In the genomic region with DNA sequence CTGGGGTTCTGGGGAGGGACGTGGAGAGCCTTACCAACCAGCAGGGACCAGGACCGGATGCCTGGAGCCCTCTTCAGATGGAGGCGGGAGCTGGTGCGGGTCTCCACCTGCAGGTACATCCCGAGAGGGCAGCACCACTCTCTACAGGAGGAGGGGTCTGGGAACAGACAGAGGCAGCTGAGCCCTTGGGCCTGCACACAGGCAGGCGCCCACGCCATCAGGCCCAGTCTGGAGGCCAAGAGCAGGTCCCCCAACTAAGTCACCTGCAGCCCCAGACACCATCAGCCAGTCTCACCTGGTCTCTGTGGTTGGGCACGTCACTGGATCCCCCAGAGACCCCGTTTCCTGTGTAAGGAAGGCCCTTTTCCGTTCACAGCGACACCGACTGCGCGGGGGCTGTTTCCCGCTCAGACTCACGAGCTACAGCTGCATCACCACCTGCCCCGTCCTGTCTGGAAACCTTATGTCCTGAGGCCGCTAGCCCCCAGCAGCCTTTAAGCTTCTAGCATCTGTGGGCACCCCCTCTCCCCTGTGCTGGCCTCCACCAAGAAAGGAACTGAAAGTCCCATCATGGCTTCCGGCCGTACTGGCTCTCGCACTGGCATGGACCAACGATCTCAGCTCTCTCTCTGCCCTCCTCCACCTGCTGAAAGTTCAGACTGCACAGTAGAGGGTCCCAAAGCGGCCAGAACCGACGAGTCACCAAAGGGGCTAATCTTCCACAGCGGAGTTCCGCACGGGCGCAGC, we compare ENCODE assay signal across 1 cellular context.
TF ChIP-seq lines count a peak whose summit lies in the region.

No MANE protein-coding gene starts in this region.

TF ChIP-seq in H1, 55 proteins besides CTCF, POLR2A, EP300 and RAD21:
- no peak for TF ChIP-seq EZH2 (IDR thresholded peaks at IDR 0.05; ENCODE audit: low read depth, low read length, severe bottlenecking)
- TF ChIP-seq NRF1 (IDR thresholded peaks at IDR 0.05; ENCODE audit: low read depth, low read length) = no peak
- TF ChIP-seq, protein P1, sequence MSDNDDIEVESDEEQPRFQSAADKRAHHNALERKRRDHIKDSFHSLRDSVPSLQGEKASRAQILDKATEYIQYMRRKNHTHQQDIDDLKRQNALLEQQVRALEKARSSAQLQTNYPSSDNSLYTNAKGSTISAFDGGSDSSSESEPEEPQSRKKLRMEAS (IDR thresholded peaks at IDR 0.05) = peak; percentile 13; the same call in 1 of the 2 replicates
- no peak for TF ChIP-seq RBBP5 (IDR thresholded peaks at IDR 0.05; ENCODE audit: borderline replicate concordance, low read depth, low read length)
